Comparison of ENCODE assay signal across 1 cellular context in genomic region chr11:112302226-112302868, GRCh38.
TF ChIP-seq lines count a peak whose summit lies in the region.

No MANE protein-coding gene starts in this region.

TF ChIP-seq in SK-N-SH, 30 proteins besides CTCF, POLR2A, EP300 and RAD21 (continued from another document):
- TF ChIP-seq USF2 (IDR thresholded peaks at IDR 0.05; ENCODE audit: borderline replicate concordance, low read depth, low read length), result no peak
- TF ChIP-seq EZH2phosphoT487 (IDR thresholded peaks at IDR 0.05; ENCODE audit: borderline replicate concordance, low read depth), result no peak
